19 cellular contexts compared by ENCODE assay signal in genomic region chr1:4045397-4046010, GRCh38.
A peak's percentile ranks its signal among the peaks of the same experiment; 100 is the strongest.
DNase-seq lines count a peak whose midpoint lies in the region; ATAC-seq and TF ChIP-seq lines count a peak whose summit lies in the region.
"Had no signal": no experiment of that assay in that cellular context is flagged by ENCODE, and none has a peak within 500 bp of the region (broad histone marks: within the 10 kb centered on the region; RNA-seq: fewer than 3 reads in every experiment).

No MANE protein-coding gene starts in this region.

- 0 out of 2 replicates have a peak, but pooled peaks have one; percentile 23 for TF ChIP-seq POLR2A in Raji (IDR thresholded peaks at IDR 0.05; ENCODE audit: insufficient read depth, low read depth, low read length)

- peaks cover 38% of the 10 kb centered on the region for H3K4me1 Mint-ChIP-seq in memory B cell
- H3K4me1 Mint-ChIP-seq: CD4-positive, CD25-positive, alpha-beta regulatory T cell had no signal

- H3K27me3 ChIP-seq in BLaER1 (no peaks in the 10 kb centered on the region), Loucy (ENCODE audit: insufficient read depth, low read length, poor library complexity, severe bottlenecking) (no peaks in the 10 kb centered on the region)

- ATAC-seq in memory B cell (ENCODE audit: low read depth) (peak; percentile 12), GM21717 (IDR thresholded peaks at IDR 0.05; ENCODE audit: unreplicated experiment) (no peak)

- no peaks in the 10 kb centered on the region for H3F3A ChIP-seq in Loucy (ENCODE audit: low read depth)

- H3K4me1 ChIP-seq in BLaER1 (peaks cover 63% of the 10 kb centered on the region), Loucy (ENCODE audit: insufficient read depth, low read length, poor library complexity, severe bottlenecking) (peaks cover 51% of the 10 kb centered on the region)

- H3K9ac ChIP-seq in BLaER1 (no peak overlapping the region), Loucy (ENCODE audit: low read depth, low read length, poor library complexity, severe bottlenecking) (no peak overlapping the region)
- H3K9ac ChIP-seq: GM23248, SK-N-SH had no signal

- H3K4me3 Mint-ChIP-seq in memory B cell, result no peak overlapping the region

- no peak overlapping the region; the same call in 1 of the 2 replicates for H3K27ac ChIP-seq in BLaER1
- H3K27ac ChIP-seq: GM23248, RWPE1 had no signal

- peak overlapping the region; percentile 78 for H3K4me2 ChIP-seq in BLaER1
- H3K4me2 ChIP-seq in Loucy (ENCODE audit: low read depth, low read length, poor library complexity, severe bottlenecking), result peak overlapping the region; percentile 69
- H3K4me2 ChIP-seq: SK-N-SH had no signal

- TF ChIP-seq CTCF in Loucy (conservative IDR thresholded peaks at IDR 0.05; ENCODE audit: low read length), result no peak

- H4K20me1 ChIP-seq in BLaER1 (no peaks in the 10 kb centered on the region), Loucy (ENCODE audit: insufficient read depth, low read length, poor library complexity, severe bottlenecking) (no peaks in the 10 kb centered on the region)

- H3K9me3 ChIP-seq in BLaER1, result 0 out of 2 replicates have a peak, but pooled peaks cover 3% of the 10 kb centered on the region
- no peaks in the 10 kb centered on the region for H3K9me3 ChIP-seq in Loucy (ENCODE audit: insufficient read depth, low read depth, low read length)
- H3K9me3 ChIP-seq: SK-N-SH had no signal

- peaks cover 4% of the 10 kb centered on the region for H3K27me3 Mint-ChIP-seq in memory B cell

- H3K4me3 ChIP-seq in BLaER1 (no peak overlapping the region), Loucy (ENCODE audit: low read length, poor library complexity, severe bottlenecking) (no peak overlapping the region)
- H3K4me3 ChIP-seq: GM23248 had no signal

- H3K27ac Mint-ChIP-seq in memory B cell, result no peak overlapping the region
- H3K27ac Mint-ChIP-seq: CD4-positive, CD25-positive, alpha-beta regulatory T cell had no signal

- no peaks in the 10 kb centered on the region for H3K9me2 ChIP-seq in Loucy (replicated peaks; ENCODE audit: low read depth, low read length)
- H3K9me2 ChIP-seq: SK-N-SH had no signal

- H3K36me3 Mint-ChIP-seq in memory B cell, result peaks cover 5% of the 10 kb centered on the region
- H3K36me3 Mint-ChIP-seq: CD4-positive, CD25-positive, alpha-beta regulatory T cell had no signal

- DNase-seq in memory B cell (ENCODE audit: low spot score in 2 of 2), result no peak
- no peak for DNase-seq in NCI-H146 (lab: John Stamatoyannopoulos, UW)
- DNase-seq in NCI-H524 (lab: John Stamatoyannopoulos, UW), result no peak
- DNase-seq: CD4-positive, CD25-positive, alpha-beta regulatory T cell; GM23248; HCEC 1CT; KG1; NCI-H1417 treated with DMSO at 0.1 percent for 48 hours; NCI-H187 treated with DMSO at 0.1 percent for 48 hours; NCI-H2107; NCI-H345; NCI-H524 treated with DMSO at 0.1 percent for 48 hours; SIG-M5; SK-N-SH had no signal

- H3K9me3 Mint-ChIP-seq in memory B cell, result peaks cover 5% of the 10 kb centered on the region

- H2AFZ ChIP-seq in Loucy (ENCODE audit: low read length), result no peak overlapping the region
- H2AFZ ChIP-seq: GM23248 had no signal

- H3K79me2 ChIP-seq in Loucy (ENCODE audit: insufficient read depth, low read length), result no peaks in the 10 kb centered on the region

- H3K36me3 ChIP-seq in BLaER1, result no peaks in the 10 kb centered on the region
- H3K36me3 ChIP-seq in Loucy (ENCODE audit: insufficient read depth, low read length), result no peaks in the 10 kb centered on the region
